In the genomic region with DNA sequence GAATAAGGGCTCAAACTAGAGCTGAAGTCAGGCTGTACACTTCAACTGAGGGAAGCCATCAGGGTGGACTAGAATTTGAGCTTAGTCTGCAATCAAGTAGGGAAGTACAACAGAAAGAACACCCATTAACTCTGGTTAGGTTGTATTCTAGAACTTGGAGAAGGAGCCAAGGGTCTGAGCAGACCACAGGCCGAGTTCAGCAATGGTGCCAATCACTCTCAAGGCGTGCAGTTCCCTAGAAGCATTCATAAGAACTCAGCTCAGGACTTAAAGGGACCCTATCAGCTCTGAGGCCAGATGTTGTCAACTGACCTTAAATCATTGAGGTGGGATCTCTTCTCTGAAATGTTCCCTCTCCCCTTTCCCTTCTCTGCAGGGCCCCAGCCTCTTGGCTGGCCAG, we compare ENCODE assay signal across 10 cellular contexts.
DNase-seq lines count a peak whose midpoint lies in the region; ATAC-seq and TF ChIP-seq lines count a peak whose summit lies in the region.
"Had no signal": no experiment of that assay in that cellular context is flagged by ENCODE, and none has a peak within 500 bp of the region (broad histone marks: within the 10 kb centered on the region; RNA-seq: fewer than 3 reads in every experiment).

No MANE protein-coding gene starts in this region.

- H3K27ac Mint-ChIP-seq in activated naive CD8-positive, alpha-beta T cell treated with anti-CD3 and anti-CD28 coated beads, Interleukin-2, amount 50 U/mL, for 24 hours, result peak overlapping the region; percentile 59
- peak overlapping the region; percentile 96 to 100 (median 100) for H3K27ac Mint-ChIP-seq in naive thymus-derived CD8-positive, alpha-beta T cell

- H3K27me3 ChIP-seq in heart right ventricle (no peaks in the 10 kb centered on the region), vagina (no peaks in the 10 kb centered on the region), smooth muscle cell (ENCODE audit: low read depth) (no peaks in the 10 kb centered on the region)
- H3K27me3 ChIP-seq: BE2C had no signal

- H3K36me3 Mint-ChIP-seq in activated naive CD8-positive, alpha-beta T cell treated with anti-CD3 and anti-CD28 coated beads, Interleukin-2, amount 50 U/mL, for 24 hours (ENCODE audit: low read depth), result no peaks in the 10 kb centered on the region
- H3K36me3 Mint-ChIP-seq in naive thymus-derived CD8-positive, alpha-beta T cell, result no peaks in the 10 kb centered on the region

- no peaks in the 10 kb centered on the region for H3K79me2 ChIP-seq in smooth muscle cell (ENCODE audit: low read depth)

- ATAC-seq in heart right ventricle (no peak), Right ventricle myocardium superior (ENCODE audit: poor library complexity) (no peak)
- ATAC-seq in activated naive CD8-positive, alpha-beta T cell treated with anti-CD3 and anti-CD28 coated beads, Interleukin-2, amount 50 U/mL, for 24 hours, result no peak
- ATAC-seq in naive thymus-derived CD8-positive, alpha-beta T cell, result no peak

- TF ChIP-seq CTCF in heart right ventricle (IDR thresholded peaks at IDR 0.05) (no peak), vagina (IDR thresholded peaks at IDR 0.05) (no peak), smooth muscle cell (IDR thresholded peaks at IDR 0.05; ENCODE audit: borderline replicate concordance, insufficient read depth, poor library complexity, severe bottlenecking) (no peak)

- H3K4me1 Mint-ChIP-seq in activated naive CD8-positive, alpha-beta T cell treated with anti-CD3 and anti-CD28 coated beads, Interleukin-2, amount 50 U/mL, for 24 hours, result peaks cover 80% of the 10 kb centered on the region
- H3K4me1 Mint-ChIP-seq in naive thymus-derived CD8-positive, alpha-beta T cell, result peaks cover 55 to 94% (median 92%) of the 10 kb centered on the region in 4 donors

- H3K4me3 Mint-ChIP-seq in activated naive CD8-positive, alpha-beta T cell treated with anti-CD3 and anti-CD28 coated beads, Interleukin-2, amount 50 U/mL, for 24 hours, result no peak overlapping the region
- peak overlapping the region; percentile 65 to 90 (median 76) for H3K4me3 Mint-ChIP-seq in naive thymus-derived CD8-positive, alpha-beta T cell

- intact Hi-C loops in heart right ventricle (cut with DNase I) (loop anchor here in 5 of 10 donors (5.0 to 10.0 kb wide), 6 partner anchors 102 to 358 kb away; no protein-coding TSS in a partner anchor), Right ventricle myocardium superior (cut with DNase I) (loop anchor here (10.0 kb wide), 2 partner anchors 154 to 356 kb away; no protein-coding TSS in a partner anchor), vagina (cut with DNase I) (no loop called here)

- H3K4me2 ChIP-seq in smooth muscle cell, result no peak overlapping the region

- H3K36me3 ChIP-seq in heart right ventricle (no peaks in the 10 kb centered on the region), vagina (no peaks in the 10 kb centered on the region), smooth muscle cell (ENCODE audit: low read depth) (no peaks in the 10 kb centered on the region)
- H3K36me3 ChIP-seq: BE2C had no signal

- no peak overlapping the region for H2AFZ ChIP-seq in smooth muscle cell (ENCODE audit: low read depth)

- DNase-seq in heart right ventricle (no peak), Right ventricle myocardium superior (no peak), vagina (ENCODE audit: extremely low spot score in 2 of 2) (no peak), NCI-H2029 treated with DMSO at 0.1 percent for 48 hours (lab: John Stamatoyannopoulos, UW) (no peak), HT-29 (ENCODE audit: low spot score) (no peak), smooth muscle cell (lab: John Stamatoyannopoulos, UW; ENCODE audit: unreplicated experiment) (no peak)
- no peak for DNase-seq in activated naive CD8-positive, alpha-beta T cell treated with anti-CD3 and anti-CD28 coated beads, Interleukin-2, amount 50 U/mL, for 24 hours
- DNase-seq in naive thymus-derived CD8-positive, alpha-beta T cell, result no peak
- DNase-seq: BE2C, NCI-H1694 treated with DMSO at 0.1 percent for 48 hours had no signal

- peak overlapping the region in 6 of 10 donors; percentile 28 to 89 (median 51) for H3K27ac ChIP-seq in heart right ventricle
- H3K27ac ChIP-seq in vagina, result peak overlapping the region; percentile 77
- no peak overlapping the region for H3K27ac ChIP-seq in smooth muscle cell (ENCODE audit: low read depth)

- no peaks in the 10 kb centered on the region for H3K27me3 Mint-ChIP-seq in activated naive CD8-positive, alpha-beta T cell treated with anti-CD3 and anti-CD28 coated beads, Interleukin-2, amount 50 U/mL, for 24 hours
- no peaks in the 10 kb centered on the region for H3K27me3 Mint-ChIP-seq in naive thymus-derived CD8-positive, alpha-beta T cell

- WGBS in heart right ventricle, 2 donors, result 89 to 90% methylated on average over 2 of the region's 2 CpGs
- 90% methylated on average over 2 of the region's 2 CpGs for WGBS in smooth muscle cell (ENCODE audit: low lambda C conversion rate)

- H3K9me3 ChIP-seq in heart right ventricle (no peaks in the 10 kb centered on the region), vagina (no peaks in the 10 kb centered on the region), smooth muscle cell (replicated peaks; ENCODE audit: low read depth) (no peaks in the 10 kb centered on the region)
- H3K9me3 ChIP-seq: BE2C had no signal

- H3K4me3 ChIP-seq in heart right ventricle, result no peak overlapping the region
- H3K4me3 ChIP-seq in vagina, result no peak overlapping the region
- H3K4me3 ChIP-seq in smooth muscle cell, result no peak overlapping the region

- peaks cover 7% of the 10 kb centered on the region for H3F3A ChIP-seq in smooth muscle cell (ENCODE audit: low read depth)

- no peak overlapping the region for H3K9ac ChIP-seq in smooth muscle cell (ENCODE audit: low read depth)

- no peaks in the 10 kb centered on the region for H3K9me3 Mint-ChIP-seq in activated naive CD8-positive, alpha-beta T cell treated with anti-CD3 and anti-CD28 coated beads, Interleukin-2, amount 50 U/mL, for 24 hours
- no peaks in the 10 kb centered on the region for H3K9me3 Mint-ChIP-seq in naive thymus-derived CD8-positive, alpha-beta T cell

- POLR2A ChIA-PET in naive thymus-derived CD8-positive, alpha-beta T cell (lab: Charles Lee), result interaction anchor here (1.0 to 32.7 kb wide), 7 partner anchors 6 to 97 kb away, joined by 3 to 2148 read pairs (median 44); a partner anchor contains a TSS

- TF ChIP-seq POLR2A in vagina (IDR thresholded peaks at IDR 0.05), result no peak

- no peaks in the 10 kb centered on the region for H4K20me1 ChIP-seq in smooth muscle cell (ENCODE audit: low read depth)

- peaks cover 19 to 85% (median 57%) of the 10 kb centered on the region in 9 donors for H3K4me1 ChIP-seq in heart right ventricle
- H3K4me1 ChIP-seq in vagina, result peaks cover 58% of the 10 kb centered on the region
- H3K4me1 ChIP-seq in smooth muscle cell (ENCODE audit: low read depth), result peaks cover 20% of the 10 kb centered on the region
